8 cellular contexts compared by ENCODE assay signal in genomic region chr17:68234726-68235335, GRCh38. TPM values are rescaled to one million over a fixed set of nuclear protein-coding genes. Genes with fewer than 3 reads are reported as not detected.
A peak's percentile ranks its signal among the peaks of the same experiment; 100 is the strongest.
DNase-seq lines count a peak whose midpoint lies in the region; ATAC-seq, FAIRE-seq and TF ChIP-seq lines count a peak whose summit lies in the region.
"Not testable (repeated sequence)": the region's sequence is repeated elsewhere in the genome, so short reads cannot be mapped to it uniquely, and the experiment has no call there.

No MANE protein-coding gene starts in this region.

- intact Hi-C loops in left ventricle myocardium inferior (cut with micrococcal nuclease), result not testable (repeated sequence)

- peaks cover 60% of the 10 kb centered on the region for H3K4me1 Mint-ChIP-seq in activated CD4-positive, alpha-beta memory T cell treated with anti-CD3 and anti-CD28 coated beads, Interleukin-2, amount 10 ng/mL, durations not matched to agents 7 days and 5 days

- H3K27ac ChIP-seq in left ventricle myocardium inferior (replicated peaks), result peak overlapping the region; percentile 90

- H3K9me3 ChIP-seq in left ventricle myocardium inferior (replicated peaks), result not testable (repeated sequence)

- peaks cover 14% of the 10 kb centered on the region for H3K4me1 ChIP-seq in left ventricle myocardium inferior

- not testable (repeated sequence) for H3K4me3 Mint-ChIP-seq in activated CD4-positive, alpha-beta memory T cell treated with anti-CD3 and anti-CD28 coated beads, Interleukin-2, amount 10 ng/mL, durations not matched to agents 7 days and 5 days

- not testable (repeated sequence) for H3K27me3 ChIP-seq in left ventricle myocardium inferior (ENCODE audit: low read depth)

- not testable (repeated sequence) for H3K36me3 Mint-ChIP-seq in activated CD4-positive, alpha-beta memory T cell treated with anti-CD3 and anti-CD28 coated beads, Interleukin-2, amount 10 ng/mL, durations not matched to agents 7 days and 5 days (ENCODE audit: low read depth)

- DNase-seq in GM18507 (ENCODE audit: extremely low spot score, insufficient read length, low read depth) (peak; percentile 14), NOMO-1 treated with DMSO at 0.1 percent for 48 hours (lab: John Stamatoyannopoulos, UW; ENCODE audit: unreplicated experiment) (peak; percentile 70), urothelium cell line (ENCODE audit: low spot score) (peak; percentile 35)
- peak; percentile 61 for DNase-seq in activated CD4-positive, alpha-beta memory T cell treated with anti-CD3 and anti-CD28 coated beads, Interleukin-2, amount 10 ng/mL, durations not matched to agents 7 days and 5 days
- DNase-seq in central memory CD4-positive, alpha-beta T cell, result peak; percentile 45
- not testable (repeated sequence) for DNase-seq in left ventricle myocardium inferior; omental fat pad (ENCODE audit: low spot score)

- H3K4me3 ChIP-seq in left ventricle myocardium inferior, result not testable (repeated sequence)

- POLR2A ChIA-PET in activated CD4-positive, alpha-beta memory T cell treated with anti-CD3 and anti-CD28 coated beads, Interleukin-2, amount 10 ng/mL, durations not matched to agents 7 days and 5 days (lab: Charles Lee), result interaction anchor here (0.6 to 6.2 kb wide), 5 partner anchors 13 to 237 kb away, joined by 3 to 112 read pairs (median 7); partner anchors contain the start of genes AMZ2 and ARSG

- H3K36me3 ChIP-seq in left ventricle myocardium inferior, result not testable (repeated sequence)

- CTCF ChIA-PET in activated CD4-positive, alpha-beta memory T cell treated with anti-CD3 and anti-CD28 coated beads, Interleukin-2, amount 10 ng/mL, durations not matched to agents 7 days and 5 days (lab: Charles Lee), result interaction anchor here (0.7 to 2.4 kb wide), 8 partner anchors 9 to 227 kb away, joined by 3 to 10 read pairs (median 3); partner anchors contain the start of gene SLC16A6

- H3K9me3 Mint-ChIP-seq in activated CD4-positive, alpha-beta memory T cell treated with anti-CD3 and anti-CD28 coated beads, Interleukin-2, amount 10 ng/mL, durations not matched to agents 7 days and 5 days, result not testable (repeated sequence)

- peak overlapping the region; percentile 82 for H3K27ac Mint-ChIP-seq in activated CD4-positive, alpha-beta memory T cell treated with anti-CD3 and anti-CD28 coated beads, Interleukin-2, amount 10 ng/mL, durations not matched to agents 7 days and 5 days

- ATAC-seq in HG03095 (IDR thresholded peaks at IDR 0.05; ENCODE audit: unreplicated experiment), result peak; percentile 26
- ATAC-seq in omental fat pad (ENCODE audit: low FRiP score), result peak; percentile 4

- FAIRE-seq in GM18507 (lab: Jason Lieb, UNC), result peak; percentile 49
- not testable (repeated sequence) for FAIRE-seq in urothelium cell line (lab: Jason Lieb, UNC)

- TF ChIP-seq CTCF in left ventricle myocardium inferior (IDR thresholded peaks at IDR 0.05; ENCODE audit: borderline replicate concordance); omental fat pad (IDR thresholded peaks at IDR 0.05): not testable (repeated sequence)

- H3K27me3 Mint-ChIP-seq in activated CD4-positive, alpha-beta memory T cell treated with anti-CD3 and anti-CD28 coated beads, Interleukin-2, amount 10 ng/mL, durations not matched to agents 7 days and 5 days, result not testable (repeated sequence)

RNA-seq across cellular contexts. Expression of gene AMZ2, which starts 13.0 kb away (rescaled TPM):
- 100 to 1,000 TPM; 106 to 121 TPM for total RNA-seq in activated CD4-positive, alpha-beta memory T cell treated with anti-CD3 and anti-CD28 coated beads, Interleukin-2, amount 10 ng/mL, durations not matched to agents 7 days and 5 days
- total RNA-seq in left ventricle myocardium inferior, result 99.9 TPM
- total RNA-seq in omental fat pad, result 10 to 100 TPM; 26.6 to 59.6 (median 48.1) TPM

RNA-seq across cellular contexts. Expression of gene SLC16A6, which starts 56.1 kb away (rescaled TPM):
- 10 to 100 TPM; 10.4 to 10.8 TPM for total RNA-seq in activated CD4-positive, alpha-beta memory T cell treated with anti-CD3 and anti-CD28 coated beads, Interleukin-2, amount 10 ng/mL, durations not matched to agents 7 days and 5 days
- 0.08 TPM for total RNA-seq in left ventricle myocardium inferior
- total RNA-seq in omental fat pad, result 1 to 10 TPM in 3 of 4 donors, under 1 TPM in 1; 0.38 to 7.3 (median 2.2) TPM

RNA-seq across cellular contexts. Expression of gene ARSG, which starts 56.5 kb away (rescaled TPM):
- total RNA-seq in activated CD4-positive, alpha-beta memory T cell treated with anti-CD3 and anti-CD28 coated beads, Interleukin-2, amount 10 ng/mL, durations not matched to agents 7 days and 5 days, result 10 to 100 TPM; 13.5 to 16.8 TPM
- 3.7 TPM for total RNA-seq in left ventricle myocardium inferior
- total RNA-seq in omental fat pad, result 1 to 10 TPM; 1.4 to 8.2 (median 2.6) TPM
